22 cellular contexts compared by ENCODE assay signal in the genomic region with DNA sequence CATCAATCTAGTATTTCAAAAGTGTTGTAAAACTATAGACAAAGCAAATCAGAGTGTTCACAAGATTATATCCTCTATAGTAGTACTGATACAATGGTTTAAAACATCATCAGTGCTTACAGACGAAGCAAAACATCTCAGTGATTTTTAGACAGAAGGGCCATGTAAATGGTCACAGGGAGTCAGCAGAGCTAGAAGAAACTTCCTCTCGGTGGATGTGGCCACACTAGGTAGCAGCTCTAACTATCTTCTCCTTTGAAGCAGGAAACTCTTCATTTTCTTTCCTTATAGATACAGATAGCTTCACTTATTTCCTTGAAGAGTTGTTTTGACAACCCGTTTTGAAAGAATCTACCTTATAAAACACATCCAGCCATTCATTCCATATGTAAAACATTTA.
DNase-seq lines count a peak whose midpoint lies in the region; ATAC-seq lines count a peak whose summit lies in the region.
"Had no signal": no experiment of that assay in that cellular context is flagged by ENCODE, and none has a peak within 500 bp of the region (broad histone marks: within the 10 kb centered on the region; RNA-seq: fewer than 3 reads in every experiment).

No MANE protein-coding gene starts in this region.

- H3K36me3 Mint-ChIP-seq in T-cell: peaks cover 70% of the 10 kb centered on the region

- no peak overlapping the region for H3K27ac Mint-ChIP-seq in T-cell
- H3K27ac Mint-ChIP-seq: activated naive CD8-positive, alpha-beta T cell; IgD-negative memory B cell had no signal

- ATAC-seq in GM18861 (IDR thresholded peaks at IDR 0.05; ENCODE audit: unreplicated experiment) (peak; percentile 35), GM19468 (IDR thresholded peaks at IDR 0.05; ENCODE audit: extremely low read depth, unreplicated experiment) (peak; percentile 46), HG02852 (IDR thresholded peaks at IDR 0.05; ENCODE audit: unreplicated experiment) (peak; percentile 43), HG03571 (IDR thresholded peaks at IDR 0.05; ENCODE audit: unreplicated experiment) (peak; percentile 40), T-cell (replicated peaks in 1 of 4) (no peak), Right ventricle myocardium superior (ENCODE audit: poor library complexity) (no peak)
- ATAC-seq: body of pancreas, esophagus mucosa, gastrocnemius medialis had no signal

- H3K4me1 Mint-ChIP-seq in T-cell: no peaks in the 10 kb centered on the region

- CTCF ChIA-PET in T-cell (lab: Charles Lee): interaction anchor here in 1 of 2 donors (0.6 kb wide), 1 partner anchor 178 kb away, joined by 4 read pairs; no protein-coding TSS in a partner anchor

- POLR2A ChIA-PET in T-cell (lab: Charles Lee): no interaction called here

- intact Hi-C loops in Right ventricle myocardium superior (cut with DNase I): no loop called here

- no peak for DNase-seq in activated effector memory CD4-positive, alpha-beta T cell treated with anti-CD3 and anti-CD28 coated beads, Interleukin-2, amount 50 U/mL, for 16 hours
- DNase-seq in T-cell (no peak), NCI-H187 treated with DMSO at 0.1 percent for 48 hours (lab: John Stamatoyannopoulos, UW) (no peak), Right ventricle myocardium superior (no peak)
- DNase-seq: activated CD8-positive, alpha-beta memory T cell treated with anti-CD3 and anti-CD28 coated beads for 24 hours; body of pancreas; effector CD8-positive, alpha-beta T cell; gastrocnemius medialis; GDM1; NCI-H1436; NCI-H526; nucleus accumbens; stimulated activated CD4-positive, alpha-beta T cell treated with anti-CD3 and anti-CD28 coated beads, Interleukin-4, amount 100 ng/mL, for 24 hours; stomach; transverse colon had no signal

- no peak overlapping the region for H3K4me3 Mint-ChIP-seq in T-cell
- H3K4me3 Mint-ChIP-seq: activated naive CD8-positive, alpha-beta T cell; IgD-negative memory B cell had no signal

- H3K27me3 Mint-ChIP-seq in T-cell: no peaks in the 10 kb centered on the region
- H3K27me3 Mint-ChIP-seq: activated naive CD8-positive, alpha-beta T cell; IgD-negative memory B cell had no signal

- no peaks in the 10 kb centered on the region for H3K9me3 Mint-ChIP-seq in T-cell
- H3K9me3 Mint-ChIP-seq: IgD-negative memory B cell had no signal

Comparison
In these comparisons a context has a peak if more than half of its experiments do, and no peak if none do; other contexts are left out.
1. ATAC-seq: peak in GM18861 (single experiment), GM19468 (single experiment), HG02852 (single experiment) and HG03571 (single experiment); none in T-cell (0 of 4) and Right ventricle myocardium superior (single experiment).